14 cellular contexts compared by ENCODE assay signal in genomic region chr2:107588960-107589542, GRCh38.
DNase-seq lines count a peak whose midpoint lies in the region; ATAC-seq and TF ChIP-seq lines count a peak whose summit lies in the region.
"Had no signal": no experiment of that assay in that cellular context is flagged by ENCODE, and none has a peak within 500 bp of the region (broad histone marks: within the 10 kb centered on the region; RNA-seq: fewer than 3 reads in every experiment).

No MANE protein-coding gene starts in this region.

- H3K4me1 ChIP-seq in SJCRH30 = 0 out of 2 replicates have a peak, but pooled peaks cover 3% of the 10 kb centered on the region

- no peaks in the 10 kb centered on the region for H3K27me3 ChIP-seq in SJCRH30

- no peaks in the 10 kb centered on the region for H3K36me3 ChIP-seq in SJCRH30

- intact Hi-C loops in cardiac septum (cut with DNase I) = no loop called here

- H3K9me3 ChIP-seq in SJCRH30 (replicated peaks) = no peaks in the 10 kb centered on the region

- no peak overlapping the region for H3K4me3 ChIP-seq in fibroblast of pulmonary artery (replicated peaks; ENCODE audit: low read depth, low read length)
- H3K4me3 ChIP-seq in SJCRH30 = no peak overlapping the region

- H3K27ac ChIP-seq in SJCRH30 = no peak overlapping the region

- TF ChIP-seq CTCF in fibroblast of pulmonary artery (IDR thresholded peaks at IDR 0.05; ENCODE audit: low read length, missing control alignments) = no peak

- no peak for ATAC-seq in HG03097 (IDR thresholded peaks at IDR 0.05; ENCODE audit: low FRiP score, unreplicated experiment)
- ATAC-seq: stimulated activated memory B cell treated with anti-CD40 and anti-IgM and Interleukin-4, amounts not matched to agents 10 μg/mL and 1 μg/mL and 100 μg/mL, for 72 hours had no signal

- DNase-seq in DMS153 treated with DMSO at 0.1 percent for 48 hours (lab: John Stamatoyannopoulos, UW; ENCODE audit: unreplicated experiment) (peak; percentile 93), NCI-H1417 treated with DMSO at 0.1 percent for 48 hours (lab: John Stamatoyannopoulos, UW) (peak; percentile 95), NCI-H82 treated with DMSO at 0.1 percent for 48 hours (lab: John Stamatoyannopoulos, UW; ENCODE audit: unreplicated experiment) (peak; percentile 43), fibroblast of pulmonary artery (ENCODE audit: low read depth) (peak; percentile 31), globus pallidus (ENCODE audit: low spot score) (no peak), SJCRH30 (no peak), cardiac septum (ENCODE audit: low spot score) (no peak)
- DNase-seq: activated CD4-positive, CD25-positive, alpha-beta regulatory T cell treated with anti-CD3 and anti-CD28 coated beads, Interleukin-2, amount 50 U/mL, for 72 hours; activated T-cell treated with anti-CD3 and anti-CD28 coated beads, Interleukin-2, amount 50 U/mL, for 24 hours; amygdala; DND-41; islet precursor cell had no signal

Comparison
In these comparisons a context has a peak if more than half of its experiments do, and no peak if none do; other contexts are left out.
1. DNase-seq: peak in DMS153 treated with DMSO at 0.1 percent for 48 hours (single experiment), NCI-H1417 treated with DMSO at 0.1 percent for 48 hours (single experiment), NCI-H82 treated with DMSO at 0.1 percent for 48 hours (single experiment) and fibroblast of pulmonary artery (single experiment); none in globus pallidus (single experiment), SJCRH30 (0 of 2) and cardiac septum (single experiment).